ENCODE assay signal across 19 cellular contexts in genomic region chr5:83750759-83751158, GRCh38. TPM values are rescaled to one million over a fixed set of nuclear protein-coding genes. Genes with fewer than 3 reads are reported as not detected.
"Had no signal": no experiment of that assay in that cellular context is flagged by ENCODE, and none has a peak within 500 bp of the region (broad histone marks: within the 10 kb centered on the region; RNA-seq: fewer than 3 reads in every experiment).

No MANE protein-coding gene starts in this region.

- H3K27me3 ChIP-seq: gastrocnemius medialis, right lobe of liver had no signal

- H3K4me1 ChIP-seq: gastrocnemius medialis, heart right ventricle, psoas muscle, right lobe of liver had no signal

- H3K27ac ChIP-seq: gastrocnemius medialis, heart right ventricle, psoas muscle, right lobe of liver had no signal

- H3K9me3 ChIP-seq: gastrocnemius medialis, right lobe of liver had no signal

- ATAC-seq: esophagus mucosa; gastrocnemius medialis; naive thymus-derived CD8-positive, alpha-beta T cell; psoas muscle; right lobe of liver; stimulated activated naive CD8-positive, alpha-beta T cell treated with anti-CD3 and anti-CD28 coated beads, Interleukin-15, amount 100 ng/mL, for 72 hours had no signal

- H3K4me3 ChIP-seq: gastrocnemius medialis, heart right ventricle, psoas muscle, right lobe of liver, smooth muscle cell had no signal

- H3K36me3 ChIP-seq: gastrocnemius medialis, heart right ventricle, right lobe of liver had no signal

- DNase-seq: activated B cell treated with CpG ODN at 0.5 μM for 24 hours; activated CD4-positive, alpha-beta memory T cell treated with anti-CD3 and anti-CD28 coated beads for 36 hours; activated CD4-positive, alpha-beta T cell treated with anti-CD3 and anti-CD28 coated beads for 4 hours; activated naive CD8-positive, alpha-beta T cell treated with anti-CD3 and anti-CD28 coated beads for 36 hours; activated T-cell treated with anti-CD3 and anti-CD28 coated beads for 4 hours; amniotic stem cell; effector CD8-positive, alpha-beta T cell; gastrocnemius medialis; heart right ventricle; kidney glomerular epithelial cell; mesendoderm; naive thymus-derived CD8-positive, alpha-beta T cell; psoas muscle; right lobe of liver; stimulated activated CD4-positive, alpha-beta T cell treated with anti-CD3 and anti-CD28 coated beads, Interleukin-4, amount 100 ng/mL, for 1 hour; stimulated activated naive CD8-positive, alpha-beta T cell treated with anti-CD3 and anti-CD28 coated beads, Interleukin-15, amount 100 ng/mL, for 72 hours had no signal

RNA-seq across cellular contexts. Expression of gene HAPLN1, which starts 30.1 kb away (rescaled TPM):
- total RNA-seq: activated B cell treated with CpG ODN at 0.5 μM for 24 hours; activated CD4-positive, alpha-beta memory T cell treated with anti-CD3 and anti-CD28 coated beads for 36 hours; activated naive CD8-positive, alpha-beta T cell treated with anti-CD3 and anti-CD28 coated beads for 36 hours; activated T-helper 1 cell treated with anti-CD3 and anti-CD28 coated beads, Interleukin-12 subunit alpha, Interleukin-12 subunit beta, Interleukin-2, Interleukin-4 antibody, amounts not matched to agents 30 ng/mL and 10 ng/mL and 1 ng/mL, durations not matched to agents 14 hours and 24 hours and 36 hours; esophagus mucosa; gastrocnemius medialis; naive thymus-derived CD8-positive, alpha-beta T cell; psoas muscle had no signal
- polyA plus RNA-seq: naive thymus-derived CD8-positive, alpha-beta T cell; psoas muscle had no signal
